In genomic region chr2:33136056-33136455, GRCh38 we compare ENCODE assay signal across 13 cellular contexts.
DNase-seq lines count a peak whose midpoint lies in the region; ATAC-seq and TF ChIP-seq lines count a peak whose summit lies in the region.
"Had no signal": no experiment of that assay in that cellular context is flagged by ENCODE, and none has a peak within 500 bp of the region (broad histone marks: within the 10 kb centered on the region; RNA-seq: fewer than 3 reads in every experiment).

No MANE protein-coding gene starts in this region.

- H3K9me3 ChIP-seq in hepatocyte (ENCODE audit: low read depth) (no peaks in the 10 kb centered on the region), stomach smooth muscle (ENCODE audit: control insufficient read depth in 2 of 2, low read length in 2 of 2) (no peaks in the 10 kb centered on the region)

- in situ Hi-C loops in brain microvascular endothelial cell (cut with HindIII; ENCODE audit: low pct_ligation_motif_present, low sequenced_read_pairs) = no loop called here

- peak; percentile 26 for DNase-seq in LHCN-M2 (ENCODE audit: low read depth)
- DNase-seq in brain microvascular endothelial cell = peak; percentile 58
- no peak for DNase-seq in hepatocyte (ENCODE audit: low spot score)
- no peak for DNase-seq in D341Med (ENCODE audit: low spot score)
- no peak for DNase-seq in GOT3 (lab: John Stamatoyannopoulos, UW)
- no peak for DNase-seq in pons (ENCODE audit: low spot score)
- DNase-seq: activated B cell treated with CpG ODN at 0.5 μM for 24 hours; activated T-cell treated with anti-CD3 and anti-CD28 coated beads, Interleukin-2, amount 50 U/mL, for 24 hours; CD8-positive, alpha-beta T cell; NCI-H524 had no signal

- H3K79me2 ChIP-seq in hepatocyte = peaks cover 3% of the 10 kb centered on the region

- H3K27ac ChIP-seq in brain microvascular endothelial cell (peak overlapping the region; percentile 98), hepatocyte (peak overlapping the region; percentile 91), stomach smooth muscle (ENCODE audit: low read length) (peak overlapping the region; percentile 97)

- peak overlapping the region; percentile 88 to 95 for H3K9ac ChIP-seq in stomach smooth muscle (ENCODE audit: low read length in 2 of 2)

- no peak for TF ChIP-seq CTCF in brain microvascular endothelial cell (IDR thresholded peaks at IDR 0.05; ENCODE audit: low read depth, low read length, missing control alignments)
- no peak for TF ChIP-seq CTCF in hepatocyte (IDR thresholded peaks at IDR 0.05; ENCODE audit: poor library complexity)

- H3K4me3 ChIP-seq in brain microvascular endothelial cell (ENCODE audit: low read depth, low read length) (peak overlapping the region; percentile 88), hepatocyte (no peak overlapping the region), stomach smooth muscle (ENCODE audit: low read length in 2 of 2) (peak overlapping the region; percentile 85 to 94)

- H3K36me3 ChIP-seq in brain microvascular endothelial cell (replicated peaks) (peaks cover 33% of the 10 kb centered on the region), hepatocyte (replicated peaks; ENCODE audit: insufficient read depth, low read depth) (no peaks in the 10 kb centered on the region), stomach smooth muscle (ENCODE audit: control insufficient read depth in 2 of 2, insufficient read depth in 2 of 2, low read length in 2 of 2) (no peaks in the 10 kb centered on the region)

- H3K27me3 ChIP-seq in brain microvascular endothelial cell (replicated peaks) (no peaks in the 10 kb centered on the region), hepatocyte (no peaks in the 10 kb centered on the region), stomach smooth muscle (ENCODE audit: control insufficient read depth in 1 of 2, insufficient read depth in 2 of 2, low read length in 2 of 2) (no peaks in the 10 kb centered on the region)

- H3K4me1 ChIP-seq in hepatocyte (ENCODE audit: insufficient read depth) (peaks cover 8% of the 10 kb centered on the region), stomach smooth muscle (ENCODE audit: control insufficient read depth, insufficient read depth, low read length) (peaks cover 45% of the 10 kb centered on the region)

- H3K4me2 ChIP-seq in hepatocyte = peak overlapping the region; percentile 68

- no peak overlapping the region for H2AFZ ChIP-seq in hepatocyte

- 71% methylated on average over 4 of the region's 4 CpGs for WGBS in hepatocyte (ENCODE audit: low lambda C conversion rate, missing lambda C conversion rate)

- no peaks in the 10 kb centered on the region for H3K9me2 ChIP-seq in hepatocyte (replicated peaks; ENCODE audit: insufficient read depth)

- ATAC-seq in GM18907 (IDR thresholded peaks at IDR 0.05; ENCODE audit: unreplicated experiment) = no peak
- ATAC-seq: CD8-positive, alpha-beta T cell; stimulated activated effector memory CD8-positive, alpha-beta T cell treated with anti-CD3 and anti-CD28 coated beads, Interleukin-12 subunit alpha, Interleukin-12 subunit beta, amount 100 ng/mL, for 72 hours had no signal

- no peaks in the 10 kb centered on the region for H4K20me1 ChIP-seq in hepatocyte (ENCODE audit: insufficient read depth, poor library complexity, severe bottlenecking)

Comparison
In these comparisons a context has a peak if more than half of its experiments do, and no peak if none do; other contexts are left out.
1. DNase-seq: peak in LHCN-M2 (single experiment) and brain microvascular endothelial cell (single experiment); none in hepatocyte (single experiment), D341Med (single experiment), GOT3 (single experiment) and pons (single experiment).
2. Peak in every context shown above with its lines, with median percentiles within 50 percentile points of each other: H3K27ac ChIP-seq.